In genomic region chr6:27505209-27506027, GRCh38 we compare ENCODE assay signal across 1 cellular context.
TF ChIP-seq lines count a peak whose summit lies in the region.

No MANE protein-coding gene starts in this region.

TF ChIP-seq in IMR-90, 13 proteins besides CTCF, POLR2A, EP300 and RAD21:
- TF ChIP-seq SMC3 (IDR thresholded peaks at IDR 0.05; ENCODE audit: low read depth, low read length) (no peak), MAZ (IDR thresholded peaks at IDR 0.05; ENCODE audit: borderline replicate concordance, low read depth, low read length) (no peak), USF2 (IDR thresholded peaks at IDR 0.05; ENCODE audit: low read depth, low read length) (no peak), CEBPB (IDR thresholded peaks at IDR 0.05; ENCODE audit: low read depth, low read length) (peak; percentile 33; the same call in 1 of the 2 replicates), NFE2L2 (IDR thresholded peaks at IDR 0.05; ENCODE audit: low read depth, low read length) (no peak), RCOR1 (IDR thresholded peaks at IDR 0.05; ENCODE audit: insufficient replicate concordance, low read length) (no peak), MXI1 (IDR thresholded peaks at IDR 0.05; ENCODE audit: borderline replicate concordance, low read depth, low read length) (no peak), CHD1 (IDR thresholded peaks at IDR 0.05; ENCODE audit: low read depth, low read length) (no peak), ELK1 (IDR thresholded peaks at IDR 0.05; ENCODE audit: borderline replicate concordance, low read depth, low read length) (no peak), FOS (IDR thresholded peaks at IDR 0.05; ENCODE audit: low read depth, low read length) (peak; percentile 14; the same call in 1 of the 2 replicates), MAFK (IDR thresholded peaks at IDR 0.05; ENCODE audit: low read depth, low read length) (peak; percentile 11; the same call in 1 of the 2 replicates), RFX5 (IDR thresholded peaks at IDR 0.05; ENCODE audit: low read depth, low read length) (no peak), BHLHE40 (IDR thresholded peaks at IDR 0.05; ENCODE audit: low read depth, low read length) (no peak)
